Comparison of ENCODE assay signal across 1 cellular context in genomic region chr7:74078461-74078860, GRCh38.
TF ChIP-seq lines count a peak whose summit lies in the region.

No MANE protein-coding gene starts in this region.

TF ChIP-seq in IMR-90, 13 proteins besides CTCF, POLR2A, EP300 and RAD21:
- no peak for TF ChIP-seq RCOR1 (IDR thresholded peaks at IDR 0.05; ENCODE audit: insufficient replicate concordance, low read length)
- no peak for TF ChIP-seq CEBPB (IDR thresholded peaks at IDR 0.05; ENCODE audit: low read depth, low read length)
- TF ChIP-seq MXI1 (IDR thresholded peaks at IDR 0.05; ENCODE audit: borderline replicate concordance, low read depth, low read length) = no peak
- no peak for TF ChIP-seq SMC3 (IDR thresholded peaks at IDR 0.05; ENCODE audit: low read depth, low read length)
- no peak for TF ChIP-seq ELK1 (IDR thresholded peaks at IDR 0.05; ENCODE audit: borderline replicate concordance, low read depth, low read length)
- no peak for TF ChIP-seq USF2 (IDR thresholded peaks at IDR 0.05; ENCODE audit: low read depth, low read length)
- no peak for TF ChIP-seq FOS (IDR thresholded peaks at IDR 0.05; ENCODE audit: low read depth, low read length)
- no peak for TF ChIP-seq MAZ (IDR thresholded peaks at IDR 0.05; ENCODE audit: borderline replicate concordance, low read depth, low read length)
- TF ChIP-seq CHD1 (IDR thresholded peaks at IDR 0.05; ENCODE audit: low read depth, low read length) = no peak
- no peak for TF ChIP-seq MAFK (IDR thresholded peaks at IDR 0.05; ENCODE audit: low read depth, low read length)
- TF ChIP-seq RFX5 (IDR thresholded peaks at IDR 0.05; ENCODE audit: low read depth, low read length) = no peak
- TF ChIP-seq NFE2L2 (IDR thresholded peaks at IDR 0.05; ENCODE audit: low read depth, low read length) = no peak
- TF ChIP-seq BHLHE40 (IDR thresholded peaks at IDR 0.05; ENCODE audit: low read depth, low read length) = no peak
